8 cellular contexts compared by ENCODE assay signal in the genomic region with DNA sequence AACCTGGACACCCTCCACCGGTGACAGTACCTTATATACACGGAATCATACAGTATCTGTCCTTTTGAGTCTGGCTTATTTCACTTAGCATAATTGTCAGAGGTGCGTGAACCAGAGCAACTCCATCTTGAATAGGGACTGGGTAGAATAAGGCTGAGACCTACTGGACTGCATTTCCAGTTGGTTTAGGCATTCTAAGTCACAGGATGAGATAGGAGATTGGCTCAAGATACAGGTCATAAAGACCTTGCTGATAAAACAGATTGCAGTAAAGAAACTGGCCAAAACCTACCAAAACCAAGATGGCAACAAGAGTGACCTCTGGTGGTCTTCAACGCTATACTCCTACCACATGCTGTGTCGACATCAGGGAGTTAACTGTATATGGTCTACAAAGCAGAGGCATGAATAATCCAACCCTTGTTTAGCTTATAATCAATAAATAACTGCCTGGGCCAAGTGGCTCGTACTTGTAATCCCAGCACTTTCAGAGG. TPM values are rescaled to one million over a fixed set of nuclear protein-coding genes. Genes with fewer than 3 reads are reported as not detected.
DNase-seq lines count a peak whose midpoint lies in the region; ATAC-seq and TF ChIP-seq lines count a peak whose summit lies in the region.

No MANE protein-coding gene starts in this region.

- H3K27me3 Mint-ChIP-seq in activated naive CD4-positive, alpha-beta T cell treated with anti-CD3 and anti-CD28 coated beads, Interleukin-2, amount 10 ng/mL, durations not matched to agents 7 days and 5 days = peaks cover 13% of the 10 kb centered on the region
- no peaks in the 10 kb centered on the region for H3K27me3 Mint-ChIP-seq in neural crest cell (ENCODE audit: low read depth)

- H3K36me3 ChIP-seq in brain microvascular endothelial cell (replicated peaks) = peaks cover 9% of the 10 kb centered on the region
- peaks cover 0 to 12% (median 0%) of the 10 kb centered on the region in 4 donors for H3K36me3 ChIP-seq in sigmoid colon

- TF ChIP-seq POLR2A in sigmoid colon (IDR thresholded peaks at IDR 0.05) = no peak

- peaks cover 28% of the 10 kb centered on the region for H3K36me3 Mint-ChIP-seq in activated naive CD4-positive, alpha-beta T cell treated with anti-CD3 and anti-CD28 coated beads, Interleukin-2, amount 10 ng/mL, durations not matched to agents 7 days and 5 days
- peaks cover 21% of the 10 kb centered on the region for H3K36me3 Mint-ChIP-seq in neural crest cell (ENCODE audit: low read depth)

- H3K27me3 ChIP-seq in brain microvascular endothelial cell (replicated peaks) (no peaks in the 10 kb centered on the region), sigmoid colon (no peaks in the 10 kb centered on the region)

- in situ Hi-C loops in brain microvascular endothelial cell (cut with HindIII; ENCODE audit: low pct_ligation_motif_present, low sequenced_read_pairs) = no loop called here

- CTCF ChIA-PET in activated naive CD4-positive, alpha-beta T cell treated with anti-CD3 and anti-CD28 coated beads, Interleukin-2, amount 10 ng/mL, durations not matched to agents 7 days and 5 days (lab: Charles Lee) = interaction anchor here (0.6 to 4.7 kb wide), 5 partner anchors 15 to 1353 kb away, joined by 3 to 39 read pairs (median 3); no protein-coding TSS in a partner anchor

- ATAC-seq in GM19467 (IDR thresholded peaks at IDR 0.05; ENCODE audit: unreplicated experiment) = no peak

- peaks cover 37% of the 10 kb centered on the region for H3K4me1 Mint-ChIP-seq in activated naive CD4-positive, alpha-beta T cell treated with anti-CD3 and anti-CD28 coated beads, Interleukin-2, amount 10 ng/mL, durations not matched to agents 7 days and 5 days
- peaks cover 54% of the 10 kb centered on the region for H3K4me1 Mint-ChIP-seq in neural crest cell

- H3K9me3 ChIP-seq in sigmoid colon = no peaks in the 10 kb centered on the region

- intact Hi-C loops in sigmoid colon (cut with DNase I) = loop anchor here (2.0 kb wide), 1 partner anchor 28 kb away; no protein-coding TSS in a partner anchor

- peaks cover 0 to 26% (median 19%) of the 10 kb centered on the region in 4 donors for H3K4me1 ChIP-seq in sigmoid colon

- WGBS in sigmoid colon, 2 donors = 59 to 82% methylated on average over 6 of the region's 6 CpGs

- TF ChIP-seq CTCF in brain microvascular endothelial cell (IDR thresholded peaks at IDR 0.05; ENCODE audit: low read depth, low read length, missing control alignments) (peak; percentile 48), neural crest cell (conservative IDR thresholded peaks at IDR 0.05) (peak; percentile 50), sigmoid colon (IDR thresholded peaks at IDR 0.05) (peak in 2 of 4 experiments; percentile 11 to 27)

- H3K27ac Mint-ChIP-seq in activated naive CD4-positive, alpha-beta T cell treated with anti-CD3 and anti-CD28 coated beads, Interleukin-2, amount 10 ng/mL, durations not matched to agents 7 days and 5 days = peak overlapping the region; percentile 95
- peak overlapping the region; percentile 84 for H3K27ac Mint-ChIP-seq in neural crest cell (ENCODE audit: unreplicated experiment)

- TF ChIP-seq EP300 in sigmoid colon (IDR thresholded peaks at IDR 0.05) = no peak

- no peak for DNase-seq in activated naive CD4-positive, alpha-beta T cell treated with anti-CD3 and anti-CD28 coated beads, Interleukin-2, amount 10 ng/mL, durations not matched to agents 7 days and 5 days
- no peak for DNase-seq in activated naive CD4-positive, alpha-beta T cell treated with anti-CD3 and anti-CD28 coated beads, Interleukin-2, amount 50 U/mL, for 16 hours
- DNase-seq in NCI-H526 treated with DMSO at 0.1 percent for 48 hours (lab: John Stamatoyannopoulos, UW) (peak; percentile 46), brain microvascular endothelial cell (peak; percentile 28), neural crest cell (ENCODE audit: low read depth, low spot score) (no peak), NCI-H2029 (lab: John Stamatoyannopoulos, UW) (no peak), sigmoid colon (no peak)

- no peak overlapping the region for H3K27ac ChIP-seq in brain microvascular endothelial cell
- peak overlapping the region in 1 of 4 donors; percentile 88 for H3K27ac ChIP-seq in sigmoid colon

- no peaks in the 10 kb centered on the region for H3K9me3 Mint-ChIP-seq in activated naive CD4-positive, alpha-beta T cell treated with anti-CD3 and anti-CD28 coated beads, Interleukin-2, amount 10 ng/mL, durations not matched to agents 7 days and 5 days
- H3K9me3 Mint-ChIP-seq in neural crest cell = no peaks in the 10 kb centered on the region

- H3K4me3 ChIP-seq in brain microvascular endothelial cell (ENCODE audit: low read depth, low read length) (no peak overlapping the region), sigmoid colon (no peak overlapping the region)

- H3K4me3 Mint-ChIP-seq in activated naive CD4-positive, alpha-beta T cell treated with anti-CD3 and anti-CD28 coated beads, Interleukin-2, amount 10 ng/mL, durations not matched to agents 7 days and 5 days = peak overlapping the region; percentile 91
- peak overlapping the region; percentile 84 for H3K4me3 Mint-ChIP-seq in neural crest cell

RNA-seq across cellular contexts. Expression of gene FDPS, which starts 1.4 kb away (rescaled TPM):
- total RNA-seq in neural crest cell (665 and 693 TPM in 2 replicates), sigmoid colon (10 to 100 TPM; 73.7 to 96.8 (median 81.3) TPM)
- polyA plus RNA-seq in sigmoid colon = 100 to 1,000 TPM; 144 to 570 (median 299) TPM

RNA-seq across cellular contexts. Expression of gene PKLR, which starts 6.1 kb away (rescaled TPM):
- total RNA-seq in neural crest cell (not detected in 2 replicates), sigmoid colon (not detected)
- polyA plus RNA-seq in sigmoid colon = under 1 TPM; under 0.01 to 0.69 (median 0.38) TPM

RNA-seq across cellular contexts. Expression of gene RUSC1, which starts 13.4 kb away (rescaled TPM):
- total RNA-seq in neural crest cell = 55.2 and 56.6 TPM in 2 replicates
- total RNA-seq in sigmoid colon = 10 to 100 TPM; 12.5 to 27.4 (median 16.0) TPM
- 10 to 100 TPM; 48.3 to 76.3 (median 67.7) TPM for polyA plus RNA-seq in sigmoid colon

RNA-seq across cellular contexts. Expression of gene HCN3, which starts 30.0 kb away (rescaled TPM):
- 20.8 and 22.4 TPM in 2 replicates for total RNA-seq in neural crest cell
- total RNA-seq in sigmoid colon = 1 to 10 TPM; 1.2 to 5.5 (median 2.3) TPM
- polyA plus RNA-seq in sigmoid colon = 1 to 10 TPM in 2 of 3 donors, under 1 TPM in 1; 0.69 to 8.6 (median 1.2) TPM

RNA-seq across cellular contexts. Expression of gene CLK2, which starts 34.0 kb away (rescaled TPM):
- total RNA-seq in neural crest cell (101 and 104 TPM in 2 replicates), sigmoid colon (10 to 100 TPM; 21.4 to 33.2 (median 25.3) TPM)
- polyA plus RNA-seq in sigmoid colon = 10 to 100 TPM in 2 of 3 donors, 1 to 10 TPM in 1; 7.2 to 45.9 (median 14.4) TPM

Comparison
In these comparisons a context has a peak if more than half of its experiments do, and no peak if none do; other contexts are left out.
1. DNase-seq: peak in NCI-H526 treated with DMSO at 0.1 percent for 48 hours (single experiment) and brain microvascular endothelial cell (single experiment); none in activated naive CD4-positive, alpha-beta T cell treated with anti-CD3 and anti-CD28 coated beads, Interleukin-2, amount 10 ng/mL, durations not matched to agents 7 days and 5 days (single experiment), activated naive CD4-positive, alpha-beta T cell treated with anti-CD3 and anti-CD28 coated beads, Interleukin-2, amount 50 U/mL, for 16 hours (single experiment), neural crest cell (single experiment), NCI-H2029 (single experiment) and sigmoid colon (single experiment).